Comparison of ENCODE assay signal across 8 cellular contexts in genomic region chr1:25204797-25205441, GRCh38.
DNase-seq lines count a peak whose midpoint lies in the region; ATAC-seq and TF ChIP-seq lines count a peak whose summit lies in the region.

No MANE protein-coding gene starts in this region.

- H3K4me3 ChIP-seq in epithelial cell of esophagus (ENCODE audit: low read length) = no peak overlapping the region

- peak; percentile 66 for TF ChIP-seq CTCF in epithelial cell of esophagus (IDR thresholded peaks at IDR 0.05; ENCODE audit: insufficient read depth, low read depth, low read length, missing control alignments)

- DNase-seq in NCI-H510A treated with DMSO at 0.1 percent for 48 hours (lab: John Stamatoyannopoulos, UW) (peak; percentile 64), NCI-H510A (lab: John Stamatoyannopoulos, UW) (no peak), LoVo (ENCODE audit: low spot score) (peak; percentile 74), SKM-1 (lab: John Stamatoyannopoulos, UW; ENCODE audit: unreplicated experiment) (peak; percentile 83), epithelial cell of esophagus (ENCODE audit: low read depth) (peak; percentile 53), middle frontal gyrus (ENCODE audit: extremely low spot score, low spot score) (peak; percentile 42)

- ATAC-seq in GM21423 (IDR thresholded peaks at IDR 0.05; ENCODE audit: unreplicated experiment) (no peak), HG02642 (IDR thresholded peaks at IDR 0.05; ENCODE audit: poor library complexity, unreplicated experiment) (no peak)
